18 cellular contexts compared by ENCODE assay signal in the genomic region with DNA sequence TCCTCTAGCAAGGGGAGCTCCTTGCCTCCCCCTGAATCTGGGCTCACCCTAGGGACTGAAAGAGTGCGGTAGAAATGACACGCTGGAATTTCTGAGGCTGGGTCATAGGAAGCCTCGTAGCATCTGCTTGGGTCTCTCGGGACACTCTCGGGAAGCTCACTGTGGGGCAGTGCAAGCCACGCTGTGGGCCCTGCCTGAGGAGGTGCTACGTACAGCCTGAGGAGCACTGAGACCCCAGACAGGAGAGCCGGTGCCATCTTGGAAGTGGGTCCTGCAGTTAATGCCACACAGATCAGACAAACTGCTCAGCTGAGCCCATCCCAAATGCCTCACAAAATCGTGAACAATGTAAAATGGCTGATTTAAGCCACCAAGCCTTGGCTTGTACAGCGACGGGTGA. TPM values are rescaled to one million over a fixed set of nuclear protein-coding genes. Genes with fewer than 3 reads are reported as not detected.
DNase-seq lines count a peak whose midpoint lies in the region; ATAC-seq and TF ChIP-seq lines count a peak whose summit lies in the region.
"Had no signal": no experiment of that assay in that cellular context is flagged by ENCODE, and none has a peak within 500 bp of the region (broad histone marks: within the 10 kb centered on the region; RNA-seq: fewer than 3 reads in every experiment).

No MANE protein-coding gene starts in this region.

- dilution Hi-C loops in IMR-90 (cut with HindIII; ENCODE audit: low sequenced_read_pairs, unreplicated experiment) = no loop called here

- H3K27ac Mint-ChIP-seq in activated CD4-positive, alpha-beta T cell treated with anti-CD3 and anti-CD28 coated beads, Interleukin-2, amount 10 ng/mL, durations not matched to agents 24 days and 14 days = no peak overlapping the region
- H3K27ac Mint-ChIP-seq in activated naive CD8-positive, alpha-beta T cell treated with anti-CD3 and anti-CD28 coated beads, Interleukin-2, amount 50 U/mL, for 24 hours = peak overlapping the region; percentile 27
- H3K27ac Mint-ChIP-seq: activated B cell treated with CpG ODN at 0.5 μM for 24 hours had no signal

- H3K4me2 ChIP-seq in IMR-90 (ENCODE audit: low read depth, low read length) = no peak overlapping the region
- no peak overlapping the region for H3K4me2 ChIP-seq in trophoblast cell (ENCODE audit: low read length)

- H3K79me2 ChIP-seq in trophoblast cell (ENCODE audit: control insufficient read depth, insufficient read depth, low read length, poor library complexity) = peaks cover 10% of the 10 kb centered on the region

- H3K4me3 Mint-ChIP-seq in activated CD4-positive, alpha-beta T cell treated with anti-CD3 and anti-CD28 coated beads, Interleukin-2, amount 10 ng/mL, durations not matched to agents 24 days and 14 days = peak overlapping the region; percentile 51
- peak overlapping the region; percentile 94 for H3K4me3 Mint-ChIP-seq in activated naive CD8-positive, alpha-beta T cell treated with anti-CD3 and anti-CD28 coated beads, Interleukin-2, amount 50 U/mL, for 24 hours

- peaks cover 29 to 79% of the 10 kb centered on the region in 2 experiments for H3K79me1 ChIP-seq in IMR-90 (ENCODE audit: low read depth in 1 of 2, low read length in 2 of 2)
- H3K79me1 ChIP-seq in trophoblast cell (ENCODE audit: low read length) = peaks cover 14% of the 10 kb centered on the region

- H3K4me1 Mint-ChIP-seq in activated CD4-positive, alpha-beta T cell treated with anti-CD3 and anti-CD28 coated beads, Interleukin-2, amount 10 ng/mL, durations not matched to agents 24 days and 14 days = peaks cover 53% of the 10 kb centered on the region
- peaks cover 62% of the 10 kb centered on the region for H3K4me1 Mint-ChIP-seq in activated naive CD8-positive, alpha-beta T cell treated with anti-CD3 and anti-CD28 coated beads, Interleukin-2, amount 50 U/mL, for 24 hours

- H3K9me3 ChIP-seq in IMR-90 (ENCODE audit: control insufficient read depth, insufficient read depth, low read length) = no peaks in the 10 kb centered on the region
- no peaks in the 10 kb centered on the region for H3K9me3 ChIP-seq in trophoblast cell (ENCODE audit: insufficient read depth, low read depth, low read length)
- H3K9me3 ChIP-seq in SJCRH30 (replicated peaks) = no peaks in the 10 kb centered on the region
- H3K9me3 ChIP-seq: A549, esophagus muscularis mucosa, spleen, thyroid gland had no signal

- no peak overlapping the region for H2BK15ac ChIP-seq in IMR-90 (ENCODE audit: low read depth, low read length)

- no peak overlapping the region for H2AK9ac ChIP-seq in IMR-90 (replicated peaks; ENCODE audit: low read depth, low read length, poor library complexity)

- H3K14ac ChIP-seq in IMR-90 (replicated peaks; ENCODE audit: low read depth, low read length) (no peak overlapping the region), trophoblast cell (ENCODE audit: low read length) (no peak overlapping the region)

- CTCF ChIA-PET in IMR-90 (lab: Yijun Ruan, JAX) = no interaction called here

- no peak overlapping the region for H2AFZ ChIP-seq in IMR-90 (replicated peaks; ENCODE audit: low read length, poor library complexity)
- no peak overlapping the region for H2AFZ ChIP-seq in trophoblast cell (ENCODE audit: insufficient read depth, low read length, poor library complexity)
- H2AFZ ChIP-seq: hepatocyte had no signal

- H3K27me3 ChIP-seq in IMR-90 (ENCODE audit: control insufficient read depth, insufficient read depth, low read length) (no peaks in the 10 kb centered on the region), trophoblast cell (ENCODE audit: insufficient read depth, low read length) (no peaks in the 10 kb centered on the region), SJCRH30 (no peaks in the 10 kb centered on the region)
- H3K27me3 ChIP-seq: esophagus muscularis mucosa, hepatocyte, spleen, thyroid gland had no signal

- H3K9ac ChIP-seq in IMR-90 (ENCODE audit: low read depth, low read length) (no peak overlapping the region), trophoblast cell (ENCODE audit: low read length) (no peak overlapping the region)

- no peak overlapping the region for H3K27ac ChIP-seq in IMR-90 (ENCODE audit: insufficient read depth, low read length)
- no peak overlapping the region for H3K27ac ChIP-seq in trophoblast cell (ENCODE audit: low read depth, low read length)
- H3K27ac ChIP-seq in SJCRH30 = no peak overlapping the region
- H3K27ac ChIP-seq: esophagus muscularis mucosa, hepatocyte, SK-N-MC, spleen, thyroid gland had no signal

- no TSS peak for BruUV-seq in IMR-90 (replicated peaks; lab: Mats Ljungman, UMichigan)

- no peak overlapping the region for H2BK12ac ChIP-seq in trophoblast cell (ENCODE audit: low read length)

- H3K56ac ChIP-seq in IMR-90 (ENCODE audit: extremely low read depth, insufficient read depth, low read length) = no peak overlapping the region

- H3K23ac ChIP-seq in IMR-90 (ENCODE audit: low read depth, low read length) (no peak overlapping the region), trophoblast cell (ENCODE audit: low read length) (no peak overlapping the region)

- TF ChIP-seq CTCF in IMR-90 (conservative IDR thresholded peaks at IDR 0.05; ENCODE audit: low read depth, low read length) = no peak

- H3K9me3 Mint-ChIP-seq in activated CD4-positive, alpha-beta T cell treated with anti-CD3 and anti-CD28 coated beads, Interleukin-2, amount 10 ng/mL, durations not matched to agents 24 days and 14 days = no peaks in the 10 kb centered on the region
- H3K9me3 Mint-ChIP-seq in activated naive CD8-positive, alpha-beta T cell treated with anti-CD3 and anti-CD28 coated beads, Interleukin-2, amount 50 U/mL, for 24 hours = no peaks in the 10 kb centered on the region
- H3K9me3 Mint-ChIP-seq: activated B cell treated with CpG ODN at 0.5 μM for 24 hours had no signal

- WGBS in IMR-90 (ENCODE audit: extremely low coverage in 2 of 2, insufficient read length in 1 of 2), 2 experiments = 95% methylated on average over 7 of the region's 11 CpGs; no CpG with 5 or more reads in 1 of the 2 experiments
- no CpG with 5 or more reads among the region's 11 CpGs for WGBS in trophoblast cell (ENCODE audit: extremely low coverage, insufficient coverage, insufficient read length)

- H3K18ac ChIP-seq in IMR-90 (ENCODE audit: low read depth, low read length) (no peak overlapping the region), trophoblast cell (ENCODE audit: low read length) (peak overlapping the region; percentile 2)

- H2BK120ac ChIP-seq in IMR-90 (ENCODE audit: low read depth, low read length) = no peak overlapping the region
- H2BK120ac ChIP-seq in trophoblast cell (ENCODE audit: insufficient read depth, low read length, poor library complexity) = no peak overlapping the region

- DNase-seq in activated CD4-positive, alpha-beta T cell treated with anti-CD3 and anti-CD28 coated beads, Interleukin-2, amount 10 ng/mL, durations not matched to agents 24 days and 14 days = no peak
- DNase-seq in activated CD4-positive, alpha-beta T cell treated with anti-CD3 and anti-CD28 coated beads, Interleukin-2, amount 50 U/mL, for 1 hour = no peak
- DNase-seq in IMR-90 (no peak), trophoblast cell (no peak), SJCRH30 (no peak), 8988T (no peak)
- DNase-seq in activated naive CD8-positive, alpha-beta T cell treated with anti-CD3 and anti-CD28 coated beads, Interleukin-2, amount 50 U/mL, for 24 hours = no peak
- DNase-seq: activated B cell treated with CpG ODN at 0.5 μM for 24 hours; cortex of kidney; NK-92 treated with Interleukin-12 subunit alpha and Interleukin-12 subunit beta, amount 100 ng/mL, for 24 hours; spleen; thyroid gland had no signal

- no peak overlapping the region for H4K91ac ChIP-seq in IMR-90 (ENCODE audit: insufficient read depth, low read depth, low read length)
- no peak overlapping the region for H4K91ac ChIP-seq in trophoblast cell (ENCODE audit: low read depth, low read length)

- no peak overlapping the region for H4K12ac ChIP-seq in trophoblast cell (ENCODE audit: low read depth, low read length)

- H3K36me3 Mint-ChIP-seq in activated CD4-positive, alpha-beta T cell treated with anti-CD3 and anti-CD28 coated beads, Interleukin-2, amount 10 ng/mL, durations not matched to agents 24 days and 14 days (ENCODE audit: low read depth) = peaks cover 44% of the 10 kb centered on the region
- H3K36me3 Mint-ChIP-seq in activated naive CD8-positive, alpha-beta T cell treated with anti-CD3 and anti-CD28 coated beads, Interleukin-2, amount 50 U/mL, for 24 hours (ENCODE audit: low read depth) = peaks cover 33% of the 10 kb centered on the region

- no peaks in the 10 kb centered on the region for H3K27me3 Mint-ChIP-seq in activated CD4-positive, alpha-beta T cell treated with anti-CD3 and anti-CD28 coated beads, Interleukin-2, amount 10 ng/mL, durations not matched to agents 24 days and 14 days
- H3K27me3 Mint-ChIP-seq in activated naive CD8-positive, alpha-beta T cell treated with anti-CD3 and anti-CD28 coated beads, Interleukin-2, amount 50 U/mL, for 24 hours = no peaks in the 10 kb centered on the region
- H3K27me3 Mint-ChIP-seq: activated B cell treated with CpG ODN at 0.5 μM for 24 hours had no signal

- intact Hi-C loops in activated CD4-positive, alpha-beta T cell treated with anti-CD3 and anti-CD28 coated beads, Interleukin-2, amount 10 ng/mL, durations not matched to agents 24 days and 14 days (cut with micrococcal nuclease) = loop anchor here (2.0 to 10.0 kb wide), 3 partner anchors 273 to 483 kb away; a partner anchor contains a TSS
- intact Hi-C loops in IMR-90 (cut with micrococcal nuclease) = loop anchor here (2.0 kb wide), 1 partner anchor 25 kb away; no protein-coding TSS in a partner anchor

- H2BK5ac ChIP-seq in IMR-90 (ENCODE audit: low read depth, low read length, poor library complexity, severe bottlenecking) = no peak overlapping the region
- H2BK5ac ChIP-seq in trophoblast cell (ENCODE audit: low read depth, low read length, poor library complexity) = no peak overlapping the region

- peak overlapping the region; percentile 7; the same call in 1 of the 2 replicates for H3K4ac ChIP-seq in IMR-90 (ENCODE audit: low read depth, low read length)
- no peak overlapping the region for H3K4ac ChIP-seq in trophoblast cell (ENCODE audit: low read depth, low read length)

- H3K9me1 ChIP-seq in IMR-90 (ENCODE audit: insufficient read depth, low read length) = peaks cover 12% of the 10 kb centered on the region; the same call in 1 of the 2 replicates

- in situ Hi-C loops in IMR-90 (cut with MboI; ENCODE audit: low sequenced_read_pairs) = loop anchor here (25.0 kb wide), 1 partner anchor 836 kb away; no protein-coding TSS in a partner anchor

- H3K36me3 ChIP-seq in IMR-90 (ENCODE audit: control insufficient read depth, insufficient read depth, low read length) = peaks cover 26% of the 10 kb centered on the region
- H3K36me3 ChIP-seq in trophoblast cell (ENCODE audit: control insufficient read depth in 1 of 2, insufficient read depth in 2 of 2, low read length in 2 of 2) = peaks cover 22 to 24% of the 10 kb centered on the region in 2 experiments
- peaks cover 2% of the 10 kb centered on the region; the same call in 1 of the 2 replicates for H3K36me3 ChIP-seq in SJCRH30

- H2BK20ac ChIP-seq in IMR-90 (ENCODE audit: low read depth, low read length) = no peak overlapping the region

- 0 out of 2 replicates have a peak, but pooled peaks cover 5% of the 10 kb centered on the region for H4K20me1 ChIP-seq in IMR-90 (ENCODE audit: insufficient read depth, low read length)

- H3K4me3 ChIP-seq in IMR-90 (ENCODE audit: insufficient read depth, low read depth, low read length) = no peak overlapping the region
- no peak overlapping the region for H3K4me3 ChIP-seq in trophoblast cell (ENCODE audit: low read depth, low read length)
- no peak overlapping the region for H3K4me3 ChIP-seq in SJCRH30
- H3K4me3 ChIP-seq: hepatocyte, thyroid gland had no signal

- no peak overlapping the region for H4K8ac ChIP-seq in IMR-90 (ENCODE audit: low read depth in 2 of 2, low read length in 2 of 2)
- H4K8ac ChIP-seq in trophoblast cell (ENCODE audit: low read depth, low read length) = no peak overlapping the region

- H3K4me1 ChIP-seq in IMR-90 (ENCODE audit: control insufficient read depth, insufficient read depth, low read length) (peaks cover 26% of the 10 kb centered on the region), trophoblast cell (ENCODE audit: control insufficient read depth in 1 of 2, insufficient read depth in 2 of 2, low read length in 2 of 2) (peaks cover 3 to 8% of the 10 kb centered on the region in 2 experiments), SJCRH30 (peaks cover 9% of the 10 kb centered on the region)

- TF ChIP-seq POLR2A in IMR-90 (IDR thresholded peaks at IDR 0.05; ENCODE audit: low read depth, low read length) = no peak

- H2AK5ac ChIP-seq in IMR-90 (ENCODE audit: low read depth, low read length) = peak overlapping the region; percentile 13; the same call in 1 of the 2 replicates
- H2AK5ac ChIP-seq in trophoblast cell (ENCODE audit: low read length) = no peak overlapping the region

- no peak overlapping the region for H4K5ac ChIP-seq in IMR-90 (ENCODE audit: low read depth, low read length)

- POLR2A ChIA-PET in IMR-90 (lab: Charles Lee; ENCODE audit: unreplicated experiment) = no interaction called here

- ATAC-seq in IMR-90 (ENCODE audit: low read depth) (no peak), HG02588 (IDR thresholded peaks at IDR 0.05; ENCODE audit: unreplicated experiment) (no peak)
- no peak for ATAC-seq in activated naive CD8-positive, alpha-beta T cell treated with anti-CD3 and anti-CD28 coated beads, Interleukin-2, amount 50 U/mL, for 24 hours
- ATAC-seq: A549, left lobe of liver had no signal

- TF ChIP-seq RAD21 in IMR-90 (IDR thresholded peaks at IDR 0.05; ENCODE audit: low read length) = no peak

RNA-seq across cellular contexts. Expression of a gene that starts 1.8 kb away (rescaled TPM):
- 107 and 108 TPM in 2 replicates for total RNA-seq in activated CD4-positive, alpha-beta T cell treated with anti-CD3 and anti-CD28 coated beads, Interleukin-2, amount 10 ng/mL, durations not matched to agents 24 days and 14 days
- total RNA-seq in IMR-90 (2012; rRNA removed) = 63.9 and 85.9 TPM in 2 replicates
- 103 and 134 TPM in 2 replicates for polyA plus RNA-seq in IMR-90 (2012; rRNA removed)
- 101 and 125 TPM in 2 replicates for polyA plus RNA-seq in IMR-90 (2012; cell fraction: cytosol; rRNA removed)
- 35.7 and 44.4 TPM in 2 replicates for polyA plus RNA-seq in IMR-90 (2012; cell fraction: nucleus; rRNA removed; ENCODE audit: low replicate concordance)
- polyA plus RNA-seq in trophoblast cell (2013) = 70.1 and 72.5 TPM in 2 replicates
- total RNA-seq in SJCRH30 (2014; rRNA removed; shearing (Covaris generic)) = 46.9 and 52.5 TPM in 2 replicates

RNA-seq across cellular contexts. Expression of a gene that starts 3.4 kb away (rescaled TPM):
- total RNA-seq in activated CD4-positive, alpha-beta T cell treated with anti-CD3 and anti-CD28 coated beads, Interleukin-2, amount 10 ng/mL, durations not matched to agents 24 days and 14 days = 37.8 and 40.3 TPM in 2 replicates
- total RNA-seq in IMR-90 (2012; rRNA removed) = 10.4 and 26.9 TPM in 2 replicates
- 69.0 and 119 TPM in 2 replicates for polyA plus RNA-seq in IMR-90 (2012; rRNA removed)
- 70.7 and 121 TPM in 2 replicates for polyA plus RNA-seq in IMR-90 (2012; cell fraction: cytosol; rRNA removed)
- polyA plus RNA-seq in IMR-90 (2012; cell fraction: nucleus; rRNA removed; ENCODE audit: low replicate concordance) = 19.3 and 45.4 TPM in 2 replicates
- 83.0 and 83.7 TPM in 2 replicates for polyA plus RNA-seq in trophoblast cell (2013)
- 39.2 and 50.9 TPM in 2 replicates for total RNA-seq in SJCRH30 (2014; rRNA removed; shearing (Covaris generic))
